26 cellular contexts compared by ENCODE assay signal in the genomic region with DNA sequence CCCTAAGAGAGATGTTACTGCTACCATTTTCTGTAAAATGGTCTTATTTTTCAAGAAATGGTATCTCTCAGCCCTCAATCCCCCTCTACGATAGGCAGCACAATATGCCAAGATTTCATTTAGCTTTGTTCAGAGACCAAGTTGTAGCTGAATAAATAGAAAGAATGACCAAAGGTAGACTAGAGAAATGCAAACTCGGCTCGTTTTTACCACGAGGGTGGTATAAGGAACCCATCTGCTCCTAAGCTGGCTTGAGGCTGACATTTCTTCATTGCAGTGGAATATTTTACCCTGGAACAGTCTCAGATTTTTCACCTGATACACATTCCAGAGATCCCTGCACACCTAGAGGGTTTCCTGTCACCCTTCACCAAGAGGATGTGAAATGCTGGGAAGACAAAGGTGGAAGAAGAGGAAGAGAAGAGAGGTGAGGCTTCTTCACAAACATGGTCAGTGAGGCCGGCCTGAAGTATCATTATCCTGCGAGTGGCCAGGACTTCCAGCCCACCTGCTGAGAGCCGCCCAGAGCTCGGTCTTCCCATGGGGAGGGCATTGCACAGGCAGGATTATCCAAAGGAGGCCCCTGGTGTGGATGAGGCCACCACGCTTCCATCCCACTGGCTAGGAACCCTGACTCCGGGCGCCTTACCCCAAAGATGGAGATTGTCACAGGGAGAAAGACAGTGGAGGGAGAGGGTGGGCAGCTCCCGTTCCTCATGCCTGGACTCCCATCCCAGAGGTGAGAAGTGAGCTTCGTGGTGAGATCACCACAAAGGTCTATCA.
"Had no signal": no experiment of that assay in that cellular context is flagged by ENCODE, and none has a peak within 500 bp of the region (broad histone marks: within the 10 kb centered on the region; RNA-seq: fewer than 3 reads in every experiment).

No MANE protein-coding gene starts in this region.

- H3K4me1 ChIP-seq: esophagus muscularis mucosa, foreskin keratinocyte, neural progenitor cell, pancreas, testis, tibial artery, upper lobe of left lung, vagina had no signal

- ATAC-seq: foreskin keratinocyte; heart right ventricle; pancreas; sciatic nerve; stimulated activated memory B cell treated with anti-CD40 and anti-IgM and Interleukin-4, amounts not matched to agents 10 μg/mL and 1 μg/mL and 100 μg/mL, for 72 hours; stimulated activated naive CD8-positive, alpha-beta T cell treated with anti-CD3 and anti-CD28 coated beads, Interleukin-15, Interleukin-2, amounts not matched to agents 100 U/mL and 50 U/mL, for 24 hours had no signal

- H3K4me2 ChIP-seq: neural progenitor cell had no signal

- H3K27me3 ChIP-seq: neural progenitor cell, pancreas, testis, upper lobe of left lung, vagina had no signal

- H3K27ac ChIP-seq: esophagus muscularis mucosa, foreskin keratinocyte, heart right ventricle, neural progenitor cell, pancreas, testis, tibial artery, upper lobe of left lung, vagina had no signal

- H2AFZ ChIP-seq: neural progenitor cell had no signal

- H3K4me3 ChIP-seq: esophagus muscularis mucosa, heart right ventricle, neural progenitor cell, pancreas, testis, tibial artery, upper lobe of left lung, vagina had no signal

- H3K9me3 ChIP-seq: esophagus muscularis mucosa, heart right ventricle, pancreas, testis, tibial artery, upper lobe of left lung, vagina had no signal

- FAIRE-seq: colon, endothelial cell of umbilical vein, islet of Langerhans, pancreas had no signal

- H3K9ac ChIP-seq: neural progenitor cell had no signal

- H3K36me3 ChIP-seq: esophagus muscularis mucosa, heart right ventricle, neural progenitor cell, pancreas, tibial artery, upper lobe of left lung, vagina had no signal

- DNase-seq: central memory CD4-positive, alpha-beta T cell; effector CD8-positive, alpha-beta T cell; foreskin keratinocyte; glutamatergic neuron; heart right ventricle; hippocampal formation; kidney glomerular epithelial cell; mesenchymal stem cell; midbrain; naive thymus-derived CD4-positive, alpha-beta T cell; nucleus accumbens; pancreas; stimulated activated CD4-positive, alpha-beta T cell treated with anti-CD3 and anti-CD28 coated beads, Interleukin-4, amount 100 ng/mL, for 4 hours; stimulated activated naive CD8-positive, alpha-beta T cell treated with anti-CD3 and anti-CD28 coated beads, Interleukin-15, Interleukin-2, amounts not matched to agents 100 U/mL and 50 U/mL, for 24 hours; substantia nigra; testis; tibial artery; upper lobe of left lung had no signal
